In genomic region chr15:33908396-33908795, GRCh38 we compare ENCODE assay signal across 26 cellular contexts. TPM values are rescaled to one million over a fixed set of nuclear protein-coding genes. Genes with fewer than 3 reads are reported as not detected.
A peak's percentile ranks its signal among the peaks of the same experiment; 100 is the strongest.
DNase-seq lines count a peak whose midpoint lies in the region; ATAC-seq and TF ChIP-seq lines count a peak whose summit lies in the region.
"Had no signal": no experiment of that assay in that cellular context is flagged by ENCODE, and none has a peak within 500 bp of the region (broad histone marks: within the 10 kb centered on the region; RNA-seq: fewer than 3 reads in every experiment).

No MANE protein-coding gene starts in this region.

- H3K27ac ChIP-seq in breast epithelium (no peak overlapping the region), aorta (ENCODE audit: low read depth in 1 of 2, low read length in 2 of 2) (no peak overlapping the region)
- H3K27ac ChIP-seq: right atrium auricular region had no signal

- peaks cover 25% of the 10 kb centered on the region for H3K4me1 Mint-ChIP-seq in MCF 10A (ENCODE audit: insufficient read depth, unreplicated experiment)
- no peaks in the 10 kb centered on the region for H3K4me1 Mint-ChIP-seq in activated CD4-positive, alpha-beta T cell treated with anti-CD3 and anti-CD28 coated beads, Interleukin-2, amount 10 ng/mL, durations not matched to agents 24 days and 14 days
- H3K4me1 Mint-ChIP-seq: activated CD4-positive, alpha-beta memory T cell treated with anti-CD3 and anti-CD28 coated beads, Interleukin-2, amount 10 ng/mL, durations not matched to agents 7 days and 5 days had no signal

- H3K36me3 ChIP-seq in breast epithelium (no peaks in the 10 kb centered on the region), aorta (ENCODE audit: control insufficient read depth in 1 of 2, insufficient read depth in 2 of 2, low read length in 1 of 2) (no peaks in the 10 kb centered on the region)
- H3K36me3 ChIP-seq: adrenal gland, right atrium auricular region had no signal

- BruUV-seq in MCF 10A (replicated peaks; lab: Mats Ljungman, UMichigan), result no TSS peak

- DNase-seq in MCF 10A (ENCODE audit: unreplicated experiment) (no peak), breast epithelium (ENCODE audit: low spot score in 2 of 2) (no peak), astrocyte of the hippocampus (ENCODE audit: low read depth, low spot score) (peak; percentile 23), fibroblast of mammary gland (ENCODE audit: low read depth) (peak; percentile 78), GM10248 (ENCODE audit: extremely low spot score) (no peak), aorta (no peak), GM19240 (ENCODE audit: insufficient read length, low spot score) (no peak)
- DNase-seq in activated CD4-positive, alpha-beta T cell treated with anti-CD3 and anti-CD28 coated beads, Interleukin-2, amount 10 ng/mL, durations not matched to agents 24 days and 14 days, result no peak
- DNase-seq: activated CD4-positive, alpha-beta memory T cell treated with anti-CD3 and anti-CD28 coated beads, Interleukin-2, amount 10 ng/mL, durations not matched to agents 7 days and 5 days; activated T-cell treated with anti-CD3 and anti-CD28 coated beads for 4 hours; adrenal gland; Caco-2; DND-41; naive thymus-derived CD8-positive, alpha-beta T cell; NCI-H146; NCI-H2171; NCI-H526 had no signal

- H3K4me3 ChIP-seq in breast epithelium (no peak overlapping the region), fibroblast of mammary gland (ENCODE audit: control insufficient read depth, low read depth, low read length) (no peak overlapping the region), aorta (ENCODE audit: low read length in 2 of 2) (no peak overlapping the region)
- H3K4me3 ChIP-seq: adrenal gland, right atrium auricular region had no signal

- no peak for ATAC-seq in aorta (ENCODE audit: low FRiP score)
- ATAC-seq: naive thymus-derived CD8-positive, alpha-beta T cell had no signal

- H3K4me3 Mint-ChIP-seq in MCF 10A (ENCODE audit: unreplicated experiment), result no peak overlapping the region
- H3K4me3 Mint-ChIP-seq in activated CD4-positive, alpha-beta T cell treated with anti-CD3 and anti-CD28 coated beads, Interleukin-2, amount 10 ng/mL, durations not matched to agents 24 days and 14 days, result no peak overlapping the region
- H3K4me3 Mint-ChIP-seq: activated CD4-positive, alpha-beta memory T cell treated with anti-CD3 and anti-CD28 coated beads, Interleukin-2, amount 10 ng/mL, durations not matched to agents 7 days and 5 days; central memory CD8-positive, alpha-beta T cell; naive thymus-derived CD8-positive, alpha-beta T cell; type B pancreatic cell; WTC11 had no signal

- WGBS in aorta, 2 donors, result 83 to 85% methylated on average over 3 of the region's 3 CpGs

- H3K36me3 Mint-ChIP-seq in MCF 10A (ENCODE audit: insufficient read depth, unreplicated experiment), result no peaks in the 10 kb centered on the region
- no peaks in the 10 kb centered on the region for H3K36me3 Mint-ChIP-seq in activated CD4-positive, alpha-beta T cell treated with anti-CD3 and anti-CD28 coated beads, Interleukin-2, amount 10 ng/mL, durations not matched to agents 24 days and 14 days (ENCODE audit: low read depth)
- H3K36me3 Mint-ChIP-seq: naive thymus-derived CD8-positive, alpha-beta T cell; type B pancreatic cell; WTC11 had no signal

- CTCF ChIA-PET in MCF 10A (lab: Yijun Ruan, JAX) (interaction anchor here (0.6 kb wide), 1 partner anchor 77 kb away, joined by 3 read pairs; no protein-coding TSS in a partner anchor), GM10248 (lab: Yijun Ruan, JAX) (no interaction called here)

- H3K4me1 ChIP-seq in breast epithelium (no peaks in the 10 kb centered on the region), aorta (ENCODE audit: control insufficient read depth in 1 of 2, insufficient read depth in 2 of 2, low read length in 2 of 2) (peaks cover 0 to 3% of the 10 kb centered on the region in 2 donors)
- H3K4me1 ChIP-seq: Caco-2, right atrium auricular region had no signal

- intact Hi-C loops in MCF 10A (cut with micrococcal nuclease) (no loop called here), breast epithelium (cut with DNase I; ENCODE audit: low total_unique reads) (no loop called here), aorta (cut with DNase I) (no loop called here)
- intact Hi-C loops in activated CD4-positive, alpha-beta T cell treated with anti-CD3 and anti-CD28 coated beads, Interleukin-2, amount 10 ng/mL, durations not matched to agents 24 days and 14 days (cut with micrococcal nuclease), result no loop called here

- H3K9me3 ChIP-seq in breast epithelium (no peaks in the 10 kb centered on the region), aorta (ENCODE audit: control insufficient read depth, low read length) (no peaks in the 10 kb centered on the region)
- H3K9me3 ChIP-seq: adrenal gland, Caco-2, right atrium auricular region had no signal

- H3K27ac Mint-ChIP-seq in MCF 10A (ENCODE audit: low read depth, unreplicated experiment), result peak overlapping the region; percentile 22
- H3K27ac Mint-ChIP-seq in activated CD4-positive, alpha-beta T cell treated with anti-CD3 and anti-CD28 coated beads, Interleukin-2, amount 10 ng/mL, durations not matched to agents 24 days and 14 days, result no peak overlapping the region
- H3K27ac Mint-ChIP-seq: activated CD4-positive, alpha-beta memory T cell treated with anti-CD3 and anti-CD28 coated beads, Interleukin-2, amount 10 ng/mL, durations not matched to agents 7 days and 5 days; naive thymus-derived CD8-positive, alpha-beta T cell; type B pancreatic cell had no signal

- POLR2A ChIA-PET in MCF 10A (lab: Yijun Ruan, JAX) (no interaction called here), GM10248 (lab: Yijun Ruan, JAX) (no interaction called here)

- no peaks in the 10 kb centered on the region for H3K27me3 ChIP-seq in breast epithelium
- no peaks in the 10 kb centered on the region for H3K27me3 ChIP-seq in aorta (ENCODE audit: control insufficient read depth in 1 of 2, insufficient read depth in 2 of 2, low read length in 1 of 2)
- H3K27me3 ChIP-seq: adrenal gland, right atrium auricular region had no signal

- H3K9me3 Mint-ChIP-seq in MCF 10A (ENCODE audit: unreplicated experiment), result no peaks in the 10 kb centered on the region
- H3K9me3 Mint-ChIP-seq in activated CD4-positive, alpha-beta T cell treated with anti-CD3 and anti-CD28 coated beads, Interleukin-2, amount 10 ng/mL, durations not matched to agents 24 days and 14 days, result no peaks in the 10 kb centered on the region
- H3K9me3 Mint-ChIP-seq: activated CD4-positive, alpha-beta memory T cell treated with anti-CD3 and anti-CD28 coated beads, Interleukin-2, amount 10 ng/mL, durations not matched to agents 7 days and 5 days; central memory CD8-positive, alpha-beta T cell; naive thymus-derived CD8-positive, alpha-beta T cell; type B pancreatic cell; WTC11 had no signal

- H3K27me3 Mint-ChIP-seq in MCF 10A (ENCODE audit: insufficient read depth, unreplicated experiment), result no peaks in the 10 kb centered on the region
- H3K27me3 Mint-ChIP-seq in activated CD4-positive, alpha-beta T cell treated with anti-CD3 and anti-CD28 coated beads, Interleukin-2, amount 10 ng/mL, durations not matched to agents 24 days and 14 days, result no peaks in the 10 kb centered on the region
- H3K27me3 Mint-ChIP-seq: activated CD4-positive, alpha-beta memory T cell treated with anti-CD3 and anti-CD28 coated beads, Interleukin-2, amount 10 ng/mL, durations not matched to agents 7 days and 5 days; central memory CD8-positive, alpha-beta T cell; naive thymus-derived CD8-positive, alpha-beta T cell; type B pancreatic cell had no signal

- TF ChIP-seq POLR2A in breast epithelium (IDR thresholded peaks at IDR 0.05), result no peak

- TF ChIP-seq CTCF in MCF 10A (IDR thresholded peaks at IDR 0.05; ENCODE audit: unreplicated experiment) (no peak), breast epithelium (IDR thresholded peaks at IDR 0.05) (no peak), fibroblast of mammary gland (conservative IDR thresholded peaks at IDR 0.05; ENCODE audit: control insufficient read depth, insufficient read depth, low read depth, low read length) (no peak), GM10248 (IDR thresholded peaks at IDR 0.05; ENCODE audit: control extremely low read depth, extremely low read depth, low read depth, missing control alignments) (no peak)

RNA-seq across cellular contexts. Expression of gene CHRM5, which starts 59.9 kb away (rescaled TPM):
- total RNA-seq in MCF 10A (2022), result not detected in 2 replicates
- not detected for total RNA-seq in breast epithelium
- not detected in 2 replicates for total RNA-seq in activated CD4-positive, alpha-beta T cell treated with anti-CD3 and anti-CD28 coated beads, Interleukin-2, amount 10 ng/mL, durations not matched to agents 24 days and 14 days
- total RNA-seq in aorta, result not detected
- not detected for polyA plus RNA-seq in aorta
- total RNA-seq: activated CD4-positive, alpha-beta memory T cell treated with anti-CD3 and anti-CD28 coated beads, Interleukin-2, amount 10 ng/mL, durations not matched to agents 7 days and 5 days; adrenal gland; Caco-2; glomerular endothelial cell; H1; naive thymus-derived CD8-positive, alpha-beta T cell; omental fat pad; right atrium auricular region; T-helper 2 cell treated with Interferon-gamma antibody and Interleukin-4, amounts not matched to agents 100 ng/mL and 5 ng/mL, for 36 hours; WTC11 had no signal
- polyA plus RNA-seq: esophagus, H1 had no signal

Comparison
In these comparisons a context has a peak if more than half of its experiments do, and no peak if none do; other contexts are left out.
1. DNase-seq: peak in astrocyte of the hippocampus (single experiment) and fibroblast of mammary gland (single experiment); none in MCF 10A (single experiment), breast epithelium (0 of 2), activated CD4-positive, alpha-beta T cell treated with anti-CD3 and anti-CD28 coated beads, Interleukin-2, amount 10 ng/mL, durations not matched to agents 24 days and 14 days (single experiment), GM10248 (single experiment), aorta (0 of 2) and GM19240 (single experiment).